14 cellular contexts compared by ENCODE assay signal in the genomic region with DNA sequence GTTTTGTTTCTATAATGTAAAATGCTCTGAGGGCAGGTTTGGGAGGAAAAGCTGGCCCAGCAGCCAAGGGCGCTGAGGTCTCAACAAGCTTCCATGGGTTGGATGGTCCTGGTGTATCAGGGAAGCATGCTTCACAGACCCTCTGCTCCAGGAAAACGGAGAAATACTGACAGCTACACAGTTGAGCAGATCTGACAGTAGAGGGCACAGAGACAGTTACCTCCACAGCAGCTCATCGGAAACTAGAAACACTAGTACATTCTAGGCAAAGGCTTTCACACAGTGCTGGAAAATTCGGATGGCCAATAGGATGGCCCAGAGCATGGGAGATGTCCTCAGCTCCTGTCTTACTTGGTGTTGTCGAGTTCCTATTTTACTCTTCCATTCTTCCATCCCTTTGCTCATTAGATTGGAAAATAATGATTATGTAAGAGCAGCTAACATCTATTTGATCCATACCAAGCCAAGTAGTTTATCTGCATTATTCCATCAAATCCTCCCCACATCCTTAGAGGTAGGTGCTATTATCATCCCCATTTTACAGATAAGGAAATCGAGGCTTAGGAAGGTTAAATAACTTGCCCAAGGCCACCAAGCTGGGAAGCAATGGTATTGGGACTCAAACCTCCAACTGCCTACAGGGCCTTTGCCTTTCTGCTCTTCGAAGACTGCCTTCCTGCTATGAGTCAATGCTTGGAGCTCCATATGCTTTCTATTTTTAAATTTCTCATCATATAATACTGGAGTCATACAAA. TPM values are rescaled to one million over a fixed set of nuclear protein-coding genes. Genes with fewer than 3 reads are reported as not detected.
"Had no signal": no experiment of that assay in that cellular context is flagged by ENCODE, and none has a peak within 500 bp of the region (broad histone marks: within the 10 kb centered on the region; RNA-seq: fewer than 3 reads in every experiment).

No MANE protein-coding gene starts in this region.

- H3K27me3 Mint-ChIP-seq: naive B cell; stimulated activated memory B cell treated with anti-CD40 and anti-IgM and Interleukin-4, amounts not matched to agents 10 μg/mL and 1 μg/mL and 100 μg/mL, for 72 hours had no signal

- H3K27ac Mint-ChIP-seq: activated T-helper 1 cell treated with anti-CD3 and anti-CD28 coated beads, Interleukin-12 subunit alpha, Interleukin-12 subunit beta, Interleukin-2, Interleukin-4 antibody, amounts not matched to agents 30 ng/mL and 10 ng/mL and 1 ng/mL, durations not matched to agents 14 hours and 24 hours and 36 hours; stimulated activated memory B cell treated with anti-CD40 and anti-IgM and Interleukin-4, amounts not matched to agents 10 μg/mL and 1 μg/mL and 100 μg/mL, for 72 hours had no signal

- DNase-seq: activated CD4-positive, alpha-beta T cell treated with anti-CD3 and anti-CD28 coated beads for 4 hours; activated naive CD4-positive, alpha-beta T cell; aorta; left colon; naive B cell; T1000; transverse colon had no signal

- H3K27ac ChIP-seq: right atrium auricular region, transverse colon had no signal

- H3K4me2 ChIP-seq: smooth muscle cell had no signal

- FAIRE-seq: colon, endothelial cell of umbilical vein had no signal

- H3K36me3 ChIP-seq: right atrium auricular region, transverse colon had no signal

- H3K9me3 ChIP-seq: right atrium auricular region, transverse colon had no signal

- H3K4me3 Mint-ChIP-seq: activated T-helper 1 cell treated with anti-CD3 and anti-CD28 coated beads, Interleukin-12 subunit alpha, Interleukin-12 subunit beta, Interleukin-2, Interleukin-4 antibody, amounts not matched to agents 30 ng/mL and 10 ng/mL and 1 ng/mL, durations not matched to agents 14 hours and 24 hours and 36 hours; stimulated activated memory B cell treated with anti-CD40 and anti-IgM and Interleukin-4, amounts not matched to agents 10 μg/mL and 1 μg/mL and 100 μg/mL, for 72 hours had no signal

- H3K9me3 Mint-ChIP-seq: activated T-helper 1 cell treated with anti-CD3 and anti-CD28 coated beads, Interleukin-12 subunit alpha, Interleukin-12 subunit beta, Interleukin-2, Interleukin-4 antibody, amounts not matched to agents 30 ng/mL and 10 ng/mL and 1 ng/mL, durations not matched to agents 14 hours and 24 hours and 36 hours; naive B cell; stimulated activated memory B cell treated with anti-CD40 and anti-IgM and Interleukin-4, amounts not matched to agents 10 μg/mL and 1 μg/mL and 100 μg/mL, for 72 hours had no signal

- H3K4me3 ChIP-seq: lung, right atrium auricular region, smooth muscle cell, transverse colon had no signal

- ATAC-seq: left colon; stimulated activated memory B cell treated with anti-CD40 and anti-IgM and Interleukin-4, amounts not matched to agents 10 μg/mL and 1 μg/mL and 100 μg/mL, for 72 hours had no signal

- H3K27me3 ChIP-seq: right atrium auricular region had no signal

RNA-seq across cellular contexts. Expression of gene LMO2, which starts 28.3 kb away (rescaled TPM):
- total RNA-seq: activated T-helper 1 cell treated with anti-CD3 and anti-CD28 coated beads, Interleukin-12 subunit alpha, Interleukin-12 subunit beta, Interleukin-2, Interleukin-4 antibody, amounts not matched to agents 30 ng/mL and 10 ng/mL and 1 ng/mL, durations not matched to agents 14 hours and 24 hours and 36 hours had no signal
